1 cellular context compared by ENCODE assay signal in genomic region chr19:49843265-49843664, GRCh38.
TF ChIP-seq lines count a peak whose summit lies in the region.

No MANE protein-coding gene starts in this region.

TF ChIP-seq in GM12878, 131 proteins besides CTCF, POLR2A, EP300 and RAD21 (continued from another document):
- TF ChIP-seq USF1 (IDR thresholded peaks at IDR 0.05; ENCODE audit: borderline replicate concordance, extremely low read length, insufficient read depth, low read depth, low read length) (no peak), ZNF274 (IDR thresholded peaks at IDR 0.05; ENCODE audit: insufficient read depth, insufficient read length) (no peak), KDM1A (IDR thresholded peaks at IDR 0.05; ENCODE audit: borderline replicate concordance) (no peak), RUNX3 (IDR thresholded peaks at IDR 0.05; ENCODE audit: low read length) (peak; percentile 61), IKZF2 (IDR thresholded peaks at IDR 0.05) (peak; percentile 54 to 72; a peak in 3 of 4 replicates), MYC (IDR thresholded peaks at IDR 0.05; ENCODE audit: insufficient read depth, insufficient read length, insufficient replicate concordance, low read length, severe bottlenecking) (no peak), EZH2 (IDR thresholded peaks at IDR 0.05; ENCODE audit: borderline replicate concordance, control insufficient read depth, low read depth, low read length) (no peak), BCLAF1 (IDR thresholded peaks at IDR 0.05) (no peak), SMARCA5 (IDR thresholded peaks at IDR 0.05) (no peak), PAX8 (IDR thresholded peaks at IDR 0.05) (no peak), ATF3 (IDR thresholded peaks at IDR 0.05; ENCODE audit: borderline replicate concordance, extremely low read depth, low read depth, low read length) (no peak), ZNF384 (IDR thresholded peaks at IDR 0.05; ENCODE audit: borderline replicate concordance, low read depth, low read length) (peak; percentile 72; the same call in 1 of the 2 replicates), NR2F1 (conservative IDR thresholded peaks at IDR 0.05) (0 out of 2 replicates have a peak, but pooled peaks have one; percentile 35), TCF7 (IDR thresholded peaks at IDR 0.05; ENCODE audit: borderline replicate concordance) (no peak), NFYA (IDR thresholded peaks at IDR 0.05; ENCODE audit: borderline replicate concordance, low read depth, low read length) (no peak), RELA (IDR thresholded peaks at IDR 0.05; ENCODE audit: borderline replicate concordance, partially characterized antibody) (no peak), ZNF24 (IDR thresholded peaks at IDR 0.05) (no peak)
